In the genomic region with DNA sequence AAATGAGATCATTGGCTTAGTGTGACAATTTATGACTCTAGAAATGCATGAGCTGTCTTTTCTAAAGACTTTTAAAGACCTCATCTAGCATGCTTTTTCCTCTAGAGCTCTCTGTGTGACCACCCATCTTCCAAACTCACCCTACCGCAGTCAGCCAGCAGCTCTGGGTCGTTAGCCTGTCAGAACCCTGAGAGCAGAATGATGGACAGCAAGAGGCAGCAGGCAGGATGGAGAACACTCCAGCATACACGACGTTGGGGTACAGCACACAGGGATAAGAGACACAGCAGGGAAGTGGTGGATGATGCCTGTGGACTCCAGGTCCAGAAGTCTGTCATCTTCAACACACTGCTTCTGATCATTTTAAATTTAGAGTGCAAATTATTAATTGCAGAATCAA, we compare ENCODE assay signal across 30 cellular contexts. TPM values are rescaled to one million over a fixed set of nuclear protein-coding genes. Genes with fewer than 3 reads are reported as not detected.
"Had no signal": no experiment of that assay in that cellular context is flagged by ENCODE, and none has a peak within 500 bp of the region (broad histone marks: within the 10 kb centered on the region; RNA-seq: fewer than 3 reads in every experiment).

No MANE protein-coding gene starts in this region.

- H3K9me3 ChIP-seq: ascending aorta, body of pancreas, SJCRH30 had no signal

- H3K4me3 ChIP-seq: ascending aorta, body of pancreas, SJCRH30 had no signal

- H3K27ac ChIP-seq: ascending aorta, body of pancreas, SJCRH30 had no signal

- DNase-seq: activated B cell treated with CpG ODN at 0.5 μM for 24 hours; activated CD4-positive, alpha-beta memory T cell treated with anti-CD3 and anti-CD28 coated beads for 36 hours; activated CD4-positive, alpha-beta T cell treated with anti-CD3 and anti-CD28 coated beads for 1 hour; activated CD4-positive, alpha-beta T cell treated with anti-CD3 and anti-CD28 coated beads, Interleukin-2, amount 10 ng/mL, durations not matched to agents 24 days and 14 days; activated CD8-positive, alpha-beta memory T cell treated with anti-CD3 and anti-CD28 coated beads for 24 hours; activated effector memory CD4-positive, alpha-beta T cell treated with anti-CD3 and anti-CD28 coated beads, Interleukin-2, amount 50 U/mL, for 16 hours; activated naive CD4-positive, alpha-beta T cell treated with Interleukin-2 at 50 U/mL for 16 hours; activated naive CD8-positive, alpha-beta T cell treated with anti-CD3 and anti-CD28 coated beads, Interleukin-2, amount 50 U/mL, for 24 hours; activated T-cell treated with anti-CD3 and anti-CD28 coated beads, Interleukin-2, amount 50 U/mL, for 4 hours; amniotic stem cell; body of pancreas; central memory CD4-positive, alpha-beta T cell; Kasumi-1; NCI-H1092; NCI-H1436; NCI-H1694 treated with DMSO at 0.1 percent for 48 hours; NCI-H2029 treated with DMSO at 0.1 percent for 48 hours; NCI-H345; NCI-H510A treated with DMSO at 0.1 percent for 48 hours; NCI-H69; NK-92 treated with Interleukin-12 subunit alpha and Interleukin-12 subunit beta, amount 100 ng/mL, for 24 hours; OCI-M1; Right ventricle myocardium superior; RPMI8226; SJCRH30 had no signal

- H3K27me3 ChIP-seq: ascending aorta, body of pancreas, SJCRH30 had no signal

- ATAC-seq: activated naive CD4-positive, alpha-beta T cell treated with anti-CD3 and anti-CD28 coated beads, Interleukin-2, amount 50 U/mL, for 72 hours; activated naive CD8-positive, alpha-beta T cell treated with anti-CD3 and anti-CD28 coated beads, Interleukin-2, amount 50 U/mL, for 24 hours; activated T-cell treated with anti-CD3 and anti-CD28 coated beads, Interleukin-2, amount 50 U/mL, for 4 hours; body of pancreas; Panc1; SK-N-SH treated with all-trans-retinoic acid at 6 μM for 48 hours had no signal

- H3K36me3 ChIP-seq: ascending aorta, SJCRH30 had no signal

- H3K4me1 ChIP-seq: ascending aorta, body of pancreas, SJCRH30 had no signal

RNA-seq across cellular contexts. Expression of gene TBX18, which starts 45.1 kb away (rescaled TPM):
- total RNA-seq: activated B cell treated with CpG ODN at 0.5 μM for 24 hours; activated CD4-positive, alpha-beta memory T cell treated with anti-CD3 and anti-CD28 coated beads for 36 hours; activated CD4-positive, alpha-beta T cell treated with anti-CD3 and anti-CD28 coated beads, Interleukin-2, amount 10 ng/mL, durations not matched to agents 24 days and 14 days; activated naive CD4-positive, alpha-beta T cell treated with anti-CD3 and anti-CD28 coated beads, Interleukin-2, amount 50 U/mL, for 72 hours; activated T-cell treated with anti-CD3 and anti-CD28 coated beads, Interleukin-2, amount 50 U/mL, for 4 hours; M059J had no signal
